ENCODE assay signal across 28 cellular contexts in the genomic region with DNA sequence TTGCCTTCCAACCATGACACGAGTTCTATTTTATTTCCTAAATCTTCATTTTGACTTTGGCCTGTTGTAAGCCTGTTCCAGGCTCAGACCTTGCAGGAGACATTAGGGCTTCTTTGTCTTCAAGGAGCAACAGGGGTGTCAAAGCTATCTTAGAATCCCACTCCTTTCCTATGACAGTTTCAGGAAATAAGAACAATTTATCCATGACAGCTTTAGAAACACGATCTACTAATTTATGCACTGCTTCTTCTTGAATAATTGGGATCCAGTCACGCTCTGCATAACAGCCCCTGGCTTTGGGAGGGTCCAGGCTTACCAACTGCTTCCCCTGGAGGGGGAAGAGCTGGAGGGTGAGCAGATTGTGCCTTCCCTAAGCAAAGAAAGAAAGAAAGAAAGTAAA.
"Had no signal": no experiment of that assay in that cellular context is flagged by ENCODE, and none has a peak within 500 bp of the region (broad histone marks: within the 10 kb centered on the region; RNA-seq: fewer than 3 reads in every experiment).

No MANE protein-coding gene starts in this region.

- H3K27ac Mint-ChIP-seq: activated CD4-positive, alpha-beta T cell treated with anti-CD3 and anti-CD28 coated beads, Interleukin-2, amount 10 ng/mL, durations not matched to agents 24 days and 14 days; activated CD8-positive, alpha-beta T cell treated with anti-CD3 and anti-CD28 coated beads for 36 hours; activated naive CD4-positive, alpha-beta T cell treated with anti-CD3 and anti-CD28 coated beads, Interleukin-2, amount 50 U/mL, for 24 hours; activated T-helper 2 cell treated with anti-CD3 and anti-CD28 coated beads, Interferon-gamma antibody, Interleukin-2, Interleukin-4, amounts not matched to agents 10 μg/mL and 5 μg/mL and 100 μg/mL, durations not matched to agents 14 hours and 24 hours and 36 hours had no signal

- H3K9me3 Mint-ChIP-seq: activated CD4-positive, alpha-beta T cell treated with anti-CD3 and anti-CD28 coated beads, Interleukin-2, amount 10 ng/mL, durations not matched to agents 24 days and 14 days; activated naive CD4-positive, alpha-beta T cell treated with anti-CD3 and anti-CD28 coated beads, Interleukin-2, amount 50 U/mL, for 24 hours had no signal

- H3K4me3 Mint-ChIP-seq: activated CD4-positive, alpha-beta T cell treated with anti-CD3 and anti-CD28 coated beads, Interleukin-2, amount 10 ng/mL, durations not matched to agents 24 days and 14 days; activated CD8-positive, alpha-beta T cell treated with anti-CD3 and anti-CD28 coated beads for 36 hours; activated naive CD4-positive, alpha-beta T cell treated with anti-CD3 and anti-CD28 coated beads, Interleukin-2, amount 50 U/mL, for 24 hours had no signal

- H3K9me3 ChIP-seq: adrenal gland, body of pancreas, Peyer's patch had no signal

- H3K27me3 ChIP-seq: adrenal gland, body of pancreas, Peyer's patch had no signal

- H3K4me1 Mint-ChIP-seq: activated CD4-positive, alpha-beta T cell treated with anti-CD3 and anti-CD28 coated beads, Interleukin-2, amount 10 ng/mL, durations not matched to agents 24 days and 14 days; activated naive CD4-positive, alpha-beta T cell treated with anti-CD3 and anti-CD28 coated beads, Interleukin-2, amount 50 U/mL, for 24 hours had no signal

- H3K36me3 ChIP-seq: adrenal gland, Peyer's patch had no signal

- H3K27me3 Mint-ChIP-seq: activated CD4-positive, alpha-beta T cell treated with anti-CD3 and anti-CD28 coated beads, Interleukin-2, amount 10 ng/mL, durations not matched to agents 24 days and 14 days; activated CD8-positive, alpha-beta T cell treated with anti-CD3 and anti-CD28 coated beads for 36 hours; activated naive CD4-positive, alpha-beta T cell treated with anti-CD3 and anti-CD28 coated beads, Interleukin-2, amount 50 U/mL, for 24 hours had no signal

- H3K4me3 ChIP-seq: adrenal gland, body of pancreas, K562, Peyer's patch had no signal

- H3K27ac ChIP-seq: adrenal gland, body of pancreas, Peyer's patch had no signal

- DNase-seq: activated CD4-positive, alpha-beta T cell treated with anti-CD3 and anti-CD28 coated beads, Interleukin-2, amount 10 ng/mL, durations not matched to agents 24 days and 14 days; activated CD4-positive, alpha-beta T cell treated with anti-CD3 and anti-CD28 coated beads, Interleukin-2, amount 50 U/mL, for 4 hours; activated CD8-positive, alpha-beta T cell treated with anti-CD3 and anti-CD28 coated beads for 36 hours; activated gamma-delta T cell; activated naive CD4-positive, alpha-beta T cell treated with Interleukin-2 at 50 U/mL for 16 hours; activated T-cell treated with anti-CD3 and anti-CD28 coated beads, Interleukin-2, amount 50 U/mL, for 1 hour; adrenal gland; body of pancreas; central memory CD4-positive, alpha-beta T cell; NCI-H1092 treated with DMSO at 0.1 percent for 48 hours; NCI-H146; NCI-H187; NCI-H2029 treated with DMSO at 0.1 percent for 48 hours; NCI-H2107; NCI-H524 treated with DMSO at 0.1 percent for 48 hours; NCI-H748 treated with DMSO at 0.1 percent for 48 hours; NK-92 treated with Interleukin-12 subunit alpha and Interleukin-12 subunit beta, amount 100 ng/mL, for 24 hours; PC-3; Peyer's patch; RPMI8226; SIG-M5; SW 1271; T-helper 1 cell; T-helper 2 cell; T1000 had no signal

- H3K36me3 Mint-ChIP-seq: activated naive CD4-positive, alpha-beta T cell treated with anti-CD3 and anti-CD28 coated beads, Interleukin-2, amount 50 U/mL, for 24 hours had no signal

- H3K4me1 ChIP-seq: adrenal gland, body of pancreas, Peyer's patch had no signal
